ENCODE assay signal across 25 cellular contexts in the genomic region with DNA sequence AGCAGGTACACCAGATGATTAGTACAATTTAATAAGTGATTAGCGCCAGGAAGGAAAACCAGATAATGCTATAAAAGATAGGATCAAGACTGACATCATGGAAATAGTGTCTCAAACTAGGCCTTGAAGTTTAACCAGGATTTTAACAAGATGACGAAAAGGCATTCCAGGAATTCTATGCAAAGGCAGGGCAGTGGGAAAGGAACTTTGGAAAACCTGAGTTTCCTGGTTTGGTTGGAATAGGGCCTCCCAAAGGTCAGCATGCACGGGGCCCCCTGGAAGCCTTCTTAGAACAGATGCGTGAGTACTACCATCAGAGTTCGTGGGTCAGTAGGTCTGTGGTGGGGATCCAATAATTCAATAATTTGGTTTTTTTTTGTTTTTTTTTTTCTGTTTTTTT.
A peak's percentile ranks its signal among the peaks of the same experiment; 100 is the strongest.
DNase-seq lines count a peak whose midpoint lies in the region; ATAC-seq and TF ChIP-seq lines count a peak whose summit lies in the region.
"Had no signal": no experiment of that assay in that cellular context is flagged by ENCODE, and none has a peak within 500 bp of the region (broad histone marks: within the 10 kb centered on the region; RNA-seq: fewer than 3 reads in every experiment).

No MANE protein-coding gene starts in this region.

- no peak overlapping the region for H3K4me3 Mint-ChIP-seq in activated T-helper 2 cell treated with anti-CD3 and anti-CD28 coated beads, Interferon-gamma antibody, Interleukin-2, Interleukin-4, amounts not matched to agents 10 μg/mL and 5 μg/mL and 100 μg/mL, durations not matched to agents 14 hours and 24 hours and 36 hours (ENCODE audit: low read depth)
- H3K4me3 Mint-ChIP-seq in stimulated activated memory B cell treated with anti-CD40 and anti-IgM and Interleukin-4, amounts not matched to agents 10 μg/mL and 1 μg/mL and 100 μg/mL, for 72 hours = no peak overlapping the region
- H3K4me3 Mint-ChIP-seq: activated CD8-positive, alpha-beta T cell treated with anti-CD3 and anti-CD28 coated beads for 36 hours; activated T-cell treated with anti-CD3 and anti-CD28 coated beads, Interleukin-2, amount 50 U/mL, for 24 hours had no signal

- no peaks in the 10 kb centered on the region for H3K9me3 Mint-ChIP-seq in activated T-helper 2 cell treated with anti-CD3 and anti-CD28 coated beads, Interferon-gamma antibody, Interleukin-2, Interleukin-4, amounts not matched to agents 10 μg/mL and 5 μg/mL and 100 μg/mL, durations not matched to agents 14 hours and 24 hours and 36 hours
- H3K9me3 Mint-ChIP-seq in stimulated activated memory B cell treated with anti-CD40 and anti-IgM and Interleukin-4, amounts not matched to agents 10 μg/mL and 1 μg/mL and 100 μg/mL, for 72 hours = no peaks in the 10 kb centered on the region
- H3K9me3 Mint-ChIP-seq: activated CD8-positive, alpha-beta T cell treated with anti-CD3 and anti-CD28 coated beads for 36 hours; activated T-cell treated with anti-CD3 and anti-CD28 coated beads, Interleukin-2, amount 50 U/mL, for 24 hours had no signal

- no peaks in the 10 kb centered on the region for H3K27me3 ChIP-seq in effector memory CD4-positive, alpha-beta T cell (replicated peaks; ENCODE audit: control insufficient read depth, insufficient read depth, low read length, poor library complexity, severe bottlenecking)
- H3K27me3 ChIP-seq: ascending aorta had no signal

- no peak overlapping the region for H3K27ac Mint-ChIP-seq in activated T-helper 2 cell treated with anti-CD3 and anti-CD28 coated beads, Interferon-gamma antibody, Interleukin-2, Interleukin-4, amounts not matched to agents 10 μg/mL and 5 μg/mL and 100 μg/mL, durations not matched to agents 14 hours and 24 hours and 36 hours
- no peak overlapping the region for H3K27ac Mint-ChIP-seq in stimulated activated memory B cell treated with anti-CD40 and anti-IgM and Interleukin-4, amounts not matched to agents 10 μg/mL and 1 μg/mL and 100 μg/mL, for 72 hours
- H3K27ac Mint-ChIP-seq: activated CD8-positive, alpha-beta T cell treated with anti-CD3 and anti-CD28 coated beads for 36 hours; activated T-cell treated with anti-CD3 and anti-CD28 coated beads, Interleukin-2, amount 50 U/mL, for 24 hours had no signal

- TF ChIP-seq CTCF in epithelial cell of proximal tubule (conservative IDR thresholded peaks at IDR 0.05; ENCODE audit: low read depth, low read length) = no peak

- H3K36me3 ChIP-seq in effector memory CD4-positive, alpha-beta T cell (ENCODE audit: control insufficient read depth, insufficient read depth, low read length) = no peaks in the 10 kb centered on the region
- H3K36me3 ChIP-seq: ascending aorta, lower lobe of right lung had no signal

- no peak overlapping the region for H3K4me3 ChIP-seq in epithelial cell of proximal tubule (ENCODE audit: low read depth, low read length)
- H3K4me3 ChIP-seq in effector memory CD4-positive, alpha-beta T cell (ENCODE audit: insufficient read depth, low read depth, low read length, poor library complexity, severe bottlenecking) = no peak overlapping the region
- H3K4me3 ChIP-seq: SK-N-MC, skin epidermis had no signal

- DNase-seq in A172 (ENCODE audit: low spot score) = peak; percentile 51
- peak; percentile 92 for DNase-seq in NCI-H226
- peak; percentile 80 for DNase-seq in epithelial cell of proximal tubule (ENCODE audit: low read depth)
- peak; percentile 30 for DNase-seq in left kidney (ENCODE audit: low read depth, low spot score)
- no peak for DNase-seq in activated T-helper 2 cell treated with anti-CD3 and anti-CD28 coated beads, Interferon-gamma antibody, Interleukin-2, Interleukin-4, amounts not matched to agents 10 μg/mL and 5 μg/mL and 100 μg/mL, durations not matched to agents 14 hours and 24 hours and 36 hours (ENCODE audit: low spot score)
- no peak for DNase-seq in effector memory CD4-positive, alpha-beta T cell
- DNase-seq: 8988T; activated CD8-positive, alpha-beta T cell treated with anti-CD3 and anti-CD28 coated beads for 36 hours; activated naive CD4-positive, alpha-beta T cell treated with anti-CD3 and anti-CD28 coated beads, Interleukin-2, amount 50 U/mL, for 16 hours; activated T-cell treated with anti-CD3 and anti-CD28 coated beads, Interleukin-2, amount 50 U/mL, for 24 hours; foreskin keratinocyte; GDM1; GOT3; IMR-90; lower lobe of right lung; NCI-H1436 treated with DMSO at 0.1 percent for 48 hours; NCI-H2171; NCI-H82; stimulated activated CD4-positive, alpha-beta T cell treated with anti-CD3 and anti-CD28 coated beads, Interleukin-4, amount 100 ng/mL, for 1 hour; T-helper 9 cell had no signal

- ATAC-seq in stimulated activated memory B cell treated with anti-CD40 and anti-IgM and Interleukin-4, amounts not matched to agents 10 μg/mL and 1 μg/mL and 100 μg/mL, for 72 hours = no peak
- ATAC-seq in HG03095 (IDR thresholded peaks at IDR 0.05; ENCODE audit: unreplicated experiment) = no peak
- ATAC-seq: activated CD8-positive, alpha-beta T cell treated with anti-CD3 and anti-CD28 coated beads for 36 hours; foreskin keratinocyte; lower lobe of right lung had no signal

- no peak overlapping the region for H3K27ac ChIP-seq in effector memory CD4-positive, alpha-beta T cell (ENCODE audit: insufficient read depth, low read length, poor library complexity, severe bottlenecking)
- H3K27ac ChIP-seq: ascending aorta, foreskin keratinocyte, lower lobe of right lung, SK-N-MC, skin epidermis had no signal

- H3K36me3 Mint-ChIP-seq in activated T-helper 2 cell treated with anti-CD3 and anti-CD28 coated beads, Interferon-gamma antibody, Interleukin-2, Interleukin-4, amounts not matched to agents 10 μg/mL and 5 μg/mL and 100 μg/mL, durations not matched to agents 14 hours and 24 hours and 36 hours (ENCODE audit: low read depth) = no peaks in the 10 kb centered on the region
- H3K36me3 Mint-ChIP-seq in stimulated activated memory B cell treated with anti-CD40 and anti-IgM and Interleukin-4, amounts not matched to agents 10 μg/mL and 1 μg/mL and 100 μg/mL, for 72 hours = no peaks in the 10 kb centered on the region

- intact Hi-C loops in activated T-helper 2 cell treated with anti-CD3 and anti-CD28 coated beads, Interferon-gamma antibody, Interleukin-2, Interleukin-4, amounts not matched to agents 10 μg/mL and 5 μg/mL and 100 μg/mL, durations not matched to agents 14 hours and 24 hours and 36 hours (cut with micrococcal nuclease) = loop anchor here (5.0 kb wide), 1 partner anchor 53 kb away; no protein-coding TSS in a partner anchor

- no peaks in the 10 kb centered on the region for H3K4me1 ChIP-seq in effector memory CD4-positive, alpha-beta T cell (ENCODE audit: control insufficient read depth, insufficient read depth, low read length, poor library complexity, severe bottlenecking)
- H3K4me1 ChIP-seq: foreskin keratinocyte had no signal

- H3K27me3 Mint-ChIP-seq in activated T-helper 2 cell treated with anti-CD3 and anti-CD28 coated beads, Interferon-gamma antibody, Interleukin-2, Interleukin-4, amounts not matched to agents 10 μg/mL and 5 μg/mL and 100 μg/mL, durations not matched to agents 14 hours and 24 hours and 36 hours (ENCODE audit: low read depth) = peaks cover 5% of the 10 kb centered on the region
- H3K27me3 Mint-ChIP-seq in stimulated activated memory B cell treated with anti-CD40 and anti-IgM and Interleukin-4, amounts not matched to agents 10 μg/mL and 1 μg/mL and 100 μg/mL, for 72 hours = no peaks in the 10 kb centered on the region
- H3K27me3 Mint-ChIP-seq: activated CD8-positive, alpha-beta T cell treated with anti-CD3 and anti-CD28 coated beads for 36 hours had no signal

- H3K4me1 Mint-ChIP-seq in activated T-helper 2 cell treated with anti-CD3 and anti-CD28 coated beads, Interferon-gamma antibody, Interleukin-2, Interleukin-4, amounts not matched to agents 10 μg/mL and 5 μg/mL and 100 μg/mL, durations not matched to agents 14 hours and 24 hours and 36 hours (ENCODE audit: low read depth) = no peaks in the 10 kb centered on the region
- no peaks in the 10 kb centered on the region for H3K4me1 Mint-ChIP-seq in stimulated activated memory B cell treated with anti-CD40 and anti-IgM and Interleukin-4, amounts not matched to agents 10 μg/mL and 1 μg/mL and 100 μg/mL, for 72 hours

- no peaks in the 10 kb centered on the region for H3K9me3 ChIP-seq in effector memory CD4-positive, alpha-beta T cell (ENCODE audit: control insufficient read depth, low read length)
- H3K9me3 ChIP-seq: ascending aorta, lower lobe of right lung had no signal

Comparison
In these comparisons a context has a peak if more than half of its experiments do, and no peak if none do; other contexts are left out.
1. DNase-seq: peak in A172 (single experiment), NCI-H226 (single experiment), epithelial cell of proximal tubule (single experiment) and left kidney (single experiment); none in activated T-helper 2 cell treated with anti-CD3 and anti-CD28 coated beads, Interferon-gamma antibody, Interleukin-2, Interleukin-4, amounts not matched to agents 10 μg/mL and 5 μg/mL and 100 μg/mL, durations not matched to agents 14 hours and 24 hours and 36 hours (single experiment) and effector memory CD4-positive, alpha-beta T cell (0 of 3).